29 cellular contexts compared by ENCODE assay signal in the genomic region with DNA sequence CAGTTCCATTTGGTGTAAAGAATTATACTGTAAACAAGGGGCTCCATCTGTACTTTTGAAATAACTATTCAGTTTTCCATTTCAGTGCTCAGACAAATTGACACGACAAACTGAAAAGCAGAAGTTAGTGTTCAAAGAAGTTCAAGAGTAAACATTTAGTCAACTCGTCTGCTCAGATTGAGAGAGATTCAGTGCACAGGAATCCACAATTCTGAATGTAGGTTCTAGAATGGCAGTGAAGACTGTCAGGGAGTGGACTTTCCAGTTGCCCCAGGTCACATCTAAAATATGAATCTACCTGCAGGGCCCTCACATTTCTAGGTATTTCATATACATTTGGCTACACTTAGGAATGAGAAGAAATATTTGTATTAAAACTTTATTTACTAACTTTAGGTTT.
DNase-seq lines count a peak whose midpoint lies in the region; ATAC-seq, FAIRE-seq and TF ChIP-seq lines count a peak whose summit lies in the region.
"Had no signal": no experiment of that assay in that cellular context is flagged by ENCODE, and none has a peak within 500 bp of the region (broad histone marks: within the 10 kb centered on the region; RNA-seq: fewer than 3 reads in every experiment).

No MANE protein-coding gene starts in this region.

- H3K27ac ChIP-seq in substantia nigra (ENCODE audit: low read depth, low read length, poor library complexity, severe bottlenecking): no peak overlapping the region
- H3K27ac ChIP-seq: C4-2B, GM23248, Peyer's patch had no signal

- DNase-seq in MV-4-11 (lab: John Stamatoyannopoulos, UW): peak; percentile 3
- DNase-seq in bronchial epithelial cell (ENCODE audit: low read depth): peak; percentile 31
- DNase-seq in stimulated activated naive B cell treated with anti-CD40 and anti-IgM and Interleukin-4, amounts not matched to agents 10 μg/mL and 1 μg/mL and 100 μg/mL, for 72 hours: no peak
- no peak for DNase-seq in activated T-cell treated with anti-CD3 and anti-CD28 coated beads for 4 hours
- DNase-seq in substantia nigra (lab: John Stamatoyannopoulos, UW): no peak
- DNase-seq in mucosa of descending colon: no peak
- DNase-seq: Caco-2; CD8-positive, alpha-beta T cell; GM23248; H7; KG1; NCI-H1092 treated with DMSO at 0.1 percent for 48 hours; NCI-H1436 treated with DMSO at 0.1 percent for 48 hours; NCI-H187 treated with DMSO at 0.1 percent for 48 hours; NCI-H2171 treated with DMSO at 0.1 percent for 48 hours; NCI-H446; NCI-H524 treated with DMSO at 0.1 percent for 48 hours; NCI-H82; NK-92 treated with Interleukin-12 subunit alpha and Interleukin-12 subunit beta, amount 100 ng/mL, for 24 hours; Peyer's patch; SHP77 treated with DMSO at 0.1 percent for 48 hours; SW 1271; T-helper 17 cell had no signal

- no peaks in the 10 kb centered on the region for H3K27me3 ChIP-seq in bronchial epithelial cell (ENCODE audit: control insufficient read depth, insufficient read depth, low read length)
- H3K27me3 ChIP-seq: Peyer's patch had no signal

- intact Hi-C loops in mucosa of descending colon (cut with DNase I, micrococcal nuclease): no loop called here

- H3K4me1 Mint-ChIP-seq in stimulated activated naive B cell treated with anti-CD40 and anti-IgM and Interleukin-4, amounts not matched to agents 10 μg/mL and 1 μg/mL and 100 μg/mL, for 72 hours: peaks cover 21 to 51% of the 10 kb centered on the region in 2 donors
- H3K4me1 Mint-ChIP-seq: T-helper 17 cell had no signal

- no peaks in the 10 kb centered on the region for H3K36me3 ChIP-seq in bronchial epithelial cell (ENCODE audit: control insufficient read depth, insufficient read depth, low read length)
- no peaks in the 10 kb centered on the region for H3K36me3 ChIP-seq in mucosa of descending colon (ENCODE audit: low read depth)
- H3K36me3 ChIP-seq: Peyer's patch had no signal

- no peak overlapping the region for H3K4me3 ChIP-seq in bronchial epithelial cell (ENCODE audit: low read depth, low read length)
- no peak overlapping the region for H3K4me3 ChIP-seq in mucosa of descending colon
- H3K4me3 ChIP-seq: GM23248, Peyer's patch had no signal

- peaks cover 3 to 5% of the 10 kb centered on the region in 2 donors for H3K9me3 Mint-ChIP-seq in stimulated activated naive B cell treated with anti-CD40 and anti-IgM and Interleukin-4, amounts not matched to agents 10 μg/mL and 1 μg/mL and 100 μg/mL, for 72 hours

- no peak overlapping the region for H3K4me3 Mint-ChIP-seq in stimulated activated naive B cell treated with anti-CD40 and anti-IgM and Interleukin-4, amounts not matched to agents 10 μg/mL and 1 μg/mL and 100 μg/mL, for 72 hours
- H3K4me3 Mint-ChIP-seq: B cell; CD8-positive, alpha-beta T cell; T-helper 17 cell had no signal

- no peaks in the 10 kb centered on the region for H3K36me3 Mint-ChIP-seq in stimulated activated naive B cell treated with anti-CD40 and anti-IgM and Interleukin-4, amounts not matched to agents 10 μg/mL and 1 μg/mL and 100 μg/mL, for 72 hours
- H3K36me3 Mint-ChIP-seq: CD8-positive, alpha-beta T cell had no signal

- ATAC-seq in GM18868 (IDR thresholded peaks at IDR 0.05; ENCODE audit: unreplicated experiment) (peak; percentile 45), mucosa of descending colon (no peak)
- ATAC-seq in stimulated activated naive B cell treated with anti-CD40 and anti-IgM and Interleukin-4, amounts not matched to agents 10 μg/mL and 1 μg/mL and 100 μg/mL, for 72 hours (replicated peaks): peak; percentile 78
- ATAC-seq: CD8-positive, alpha-beta T cell; T-helper 17 cell had no signal

- H3K9me3 ChIP-seq in mucosa of descending colon: peaks cover 26% of the 10 kb centered on the region
- H3K9me3 ChIP-seq: Caco-2, Peyer's patch had no signal

- no peaks in the 10 kb centered on the region for H3K4me1 ChIP-seq in mucosa of descending colon (ENCODE audit: low read depth)
- H3K4me1 ChIP-seq: Caco-2, Peyer's patch had no signal

- H3K27ac Mint-ChIP-seq in stimulated activated naive B cell treated with anti-CD40 and anti-IgM and Interleukin-4, amounts not matched to agents 10 μg/mL and 1 μg/mL and 100 μg/mL, for 72 hours: no peak overlapping the region
- H3K27ac Mint-ChIP-seq: B cell; CD8-positive, alpha-beta T cell; T-helper 17 cell had no signal

- TF ChIP-seq CTCF in bronchial epithelial cell (IDR thresholded peaks at IDR 0.05; ENCODE audit: insufficient read depth, low read length, severe bottlenecking): no peak
- no peak for TF ChIP-seq CTCF in mucosa of descending colon (IDR thresholded peaks at IDR 0.05)

- no peak for FAIRE-seq in bronchial epithelial cell (lab: Jason Lieb, UNC)
- FAIRE-seq: G401.6, GM12891, HTR-8/SVneo had no signal

- no peaks in the 10 kb centered on the region for H3K27me3 Mint-ChIP-seq in stimulated activated naive B cell treated with anti-CD40 and anti-IgM and Interleukin-4, amounts not matched to agents 10 μg/mL and 1 μg/mL and 100 μg/mL, for 72 hours
- H3K27me3 Mint-ChIP-seq: B cell, T-helper 17 cell had no signal

Comparison
In these comparisons a context has a peak if more than half of its experiments do, and no peak if none do; other contexts are left out.
1. DNase-seq: peak in MV-4-11 (single experiment) and bronchial epithelial cell (single experiment); none in stimulated activated naive B cell treated with anti-CD40 and anti-IgM and Interleukin-4, amounts not matched to agents 10 μg/mL and 1 μg/mL and 100 μg/mL, for 72 hours (single experiment), activated T-cell treated with anti-CD3 and anti-CD28 coated beads for 4 hours (single experiment), substantia nigra (0 of 49) and mucosa of descending colon (0 of 3).